ENCODE assay signal across 8 cellular contexts in the genomic region with DNA sequence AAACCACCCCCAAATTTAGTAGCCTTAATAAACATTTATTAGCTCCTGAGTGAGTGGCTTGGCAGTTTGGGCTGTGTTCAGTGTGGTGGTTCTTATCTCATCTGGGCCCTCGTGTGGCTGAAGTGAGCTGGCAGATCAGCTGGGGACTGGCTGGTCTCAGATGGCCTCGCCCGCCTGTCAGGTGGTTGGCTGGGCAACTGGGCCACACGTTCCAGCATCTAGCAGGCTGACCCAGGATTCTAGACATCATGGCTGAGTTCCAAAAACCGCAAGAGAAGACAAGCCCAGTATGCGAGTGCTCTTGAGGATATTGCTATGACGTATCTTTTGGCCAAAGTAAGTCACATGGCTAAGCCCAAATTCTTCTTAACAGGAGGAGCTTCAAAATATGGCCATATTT. TPM values are rescaled to one million over a fixed set of nuclear protein-coding genes. Genes with fewer than 3 reads are reported as not detected.
A peak's percentile ranks its signal among the peaks of the same experiment; 100 is the strongest.
DNase-seq lines count a peak whose midpoint lies in the region; ATAC-seq, FAIRE-seq and TF ChIP-seq lines count a peak whose summit lies in the region.

No MANE protein-coding gene starts in this region.

- 16 to 21% methylated on average over 7 of the region's 7 CpGs for WGBS in pancreas, 2 donors

- intact Hi-C loops in pancreas (cut with DNase I): no loop called here

- no peaks in the 10 kb centered on the region for H3K27me3 Mint-ChIP-seq in T-cell

- H3K4me3 Mint-ChIP-seq in T-cell: no peak overlapping the region

- no peaks in the 10 kb centered on the region for H3K9me3 ChIP-seq in pancreas

- H3K27ac ChIP-seq in pancreas: peak overlapping the region in 1 of 4 donors; percentile 8

- no peaks in the 10 kb centered on the region for H3K9me3 Mint-ChIP-seq in T-cell

- H3K4me1 ChIP-seq in pancreas: peaks cover 0 to 8% (median 0%) of the 10 kb centered on the region in 3 donors

- no peak overlapping the region for H3K4me3 ChIP-seq in fibroblast of mammary gland (ENCODE audit: control insufficient read depth, low read depth, low read length)
- H3K4me3 ChIP-seq in pancreas: no peak overlapping the region

- peak; percentile 35 for DNase-seq in DMS 273 treated with DMSO at 0.1 percent for 48 hours (lab: John Stamatoyannopoulos, UW)
- DNase-seq in OCI-M1 (lab: John Stamatoyannopoulos, UW): peak; percentile 96
- peak; percentile 95 for DNase-seq in fibroblast of mammary gland (ENCODE audit: low read depth)
- peak in 5 of 6 donors; percentile 56 to 83 (median 71) for DNase-seq in pancreas
- DNase-seq in NCI-H1048 (lab: John Stamatoyannopoulos, UW): no peak
- no peak for DNase-seq in T-cell
- no peak for DNase-seq in GM19240 (ENCODE audit: insufficient read length, low spot score)
- no peak for DNase-seq in activated CD4-positive, alpha-beta T cell treated with anti-CD3 and anti-CD28 coated beads, Interleukin-2, amount 50 U/mL, for 4 hours

- H3K4me1 Mint-ChIP-seq in T-cell: peaks cover 4 to 21% (median 8%) of the 10 kb centered on the region in 3 donors

- ATAC-seq in pancreas (peak; percentile 86 to 92 (median 87)), T-cell (replicated peaks in 1 of 4) (no peak)

- TF ChIP-seq CTCF in fibroblast of mammary gland (conservative IDR thresholded peaks at IDR 0.05; ENCODE audit: control insufficient read depth, insufficient read depth, low read depth, low read length) (peak; percentile 14), pancreas (IDR thresholded peaks at IDR 0.05) (no peak)

- H3K27me3 ChIP-seq in pancreas: no peaks in the 10 kb centered on the region

- POLR2A ChIA-PET in T-cell (lab: Charles Lee): no interaction called here

- H3K36me3 ChIP-seq in pancreas: peaks cover 0 to 9% (median 0%) of the 10 kb centered on the region in 3 donors

- CTCF ChIA-PET in T-cell (lab: Charles Lee): interaction anchor here in 1 of 2 donors (0.6 to 2.0 kb wide), 2 partner anchors 14 to 649 kb away, joined by 3 to 5 read pairs; no protein-coding TSS in a partner anchor

- H3K36me3 Mint-ChIP-seq in T-cell: peaks cover 49% of the 10 kb centered on the region

- no peak overlapping the region for H3K27ac Mint-ChIP-seq in T-cell

- FAIRE-seq in pancreas (lab: Jason Lieb, UNC): no peak

RNA-seq across cellular contexts. Expression of gene EIF2S2, which starts 28.9 kb away (rescaled TPM):
- total RNA-seq in pancreas (10 to 100 TPM; 19.2 to 52.3 (median 24.9) TPM), T-cell (10 to 100 TPM; 20.6 to 54.7 (median 48.9) TPM)
- 10 to 100 TPM; 14.3 to 27.5 TPM for polyA plus RNA-seq in pancreas

Comparison
In these comparisons a context has a peak if more than half of its experiments do, and no peak if none do; other contexts are left out.
1. DNase-seq: peak in DMS 273 treated with DMSO at 0.1 percent for 48 hours (single experiment), OCI-M1 (single experiment), fibroblast of mammary gland (single experiment) and pancreas (5 of 6); none in NCI-H1048 (single experiment), T-cell (0 of 34), GM19240 (single experiment) and activated CD4-positive, alpha-beta T cell treated with anti-CD3 and anti-CD28 coated beads, Interleukin-2, amount 50 U/mL, for 4 hours (0 of 2).
2. ATAC-seq: peak in pancreas (4 of 4); none in T-cell (0 of 4).